30 cellular contexts compared by ENCODE assay signal in the genomic region with DNA sequence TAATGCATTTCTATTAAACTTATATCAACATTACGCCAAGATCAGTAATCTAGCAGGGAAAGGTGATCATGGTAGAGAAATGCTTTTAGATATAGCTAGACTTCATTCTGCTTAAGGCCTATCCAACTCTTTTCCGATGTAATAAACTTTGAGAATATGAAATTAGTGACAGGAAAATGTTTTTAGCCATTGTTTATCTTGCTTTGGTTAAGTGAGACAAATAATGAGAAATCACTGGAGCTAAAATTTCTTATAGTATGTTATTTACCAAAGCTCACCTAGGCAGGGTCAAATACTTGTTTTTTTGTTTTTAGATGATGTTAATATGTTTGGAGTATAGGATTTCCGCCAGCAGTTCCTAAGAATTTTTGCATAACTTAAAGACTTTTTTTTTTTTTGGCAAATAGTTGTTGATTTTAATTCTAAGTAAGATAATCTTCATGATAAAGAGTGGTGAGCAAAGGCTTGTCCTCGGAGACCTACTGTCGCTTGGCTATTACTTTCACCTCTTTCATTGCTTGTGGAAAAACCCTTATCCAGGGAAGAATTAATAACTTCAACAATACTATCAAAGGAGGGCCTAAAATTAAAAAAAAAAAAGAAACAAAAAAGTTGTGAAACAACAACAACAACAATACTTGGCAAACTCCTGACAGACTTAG.
DNase-seq lines count a peak whose midpoint lies in the region; ATAC-seq, FAIRE-seq and TF ChIP-seq lines count a peak whose summit lies in the region.
"Had no signal": no experiment of that assay in that cellular context is flagged by ENCODE, and none has a peak within 500 bp of the region (broad histone marks: within the 10 kb centered on the region; RNA-seq: fewer than 3 reads in every experiment).

No MANE protein-coding gene starts in this region.

- 21% methylated on average over 5 of the region's 5 CpGs for WGBS in HUES64

- H3K27ac Mint-ChIP-seq in GM23338: peak overlapping the region; percentile 90
- H3K27ac Mint-ChIP-seq in mesothelial cell of epicardium: peak overlapping the region; percentile 73
- H3K27ac Mint-ChIP-seq: CD4-positive, CD25-positive, alpha-beta regulatory T cell; HFFc6; IgD-negative memory B cell had no signal

- H3K27ac ChIP-seq in GM23338 (ENCODE audit: low read depth) (peak overlapping the region; percentile 85), HUES64 (ENCODE audit: low read depth, low read length) (peak overlapping the region; percentile 84)
- H3K27ac ChIP-seq: BLaER1, KMS-11 had no signal

- peaks cover 25% of the 10 kb centered on the region for H3K9me3 Mint-ChIP-seq in GM23338
- H3K9me3 Mint-ChIP-seq in mesothelial cell of epicardium: peaks cover 20% of the 10 kb centered on the region

- H3K4me2 ChIP-seq in GM23338: peak overlapping the region; percentile 26
- H3K4me2 ChIP-seq: BLaER1, KMS-11, SK-N-SH had no signal

- H3K27me3 ChIP-seq in GM23338 (ENCODE audit: insufficient read depth) (no peaks in the 10 kb centered on the region), HUES64 (ENCODE audit: insufficient read depth, low read length) (no peaks in the 10 kb centered on the region)
- H3K27me3 ChIP-seq: BLaER1 had no signal

- peak; percentile 8 for FAIRE-seq in endometrium (lab: Jason Lieb, UNC)
- FAIRE-seq: G401.6, GM12878, H54, HTR-8/SVneo had no signal

- peaks cover 8% of the 10 kb centered on the region; the same call in 1 of the 2 replicates for H3F3A ChIP-seq in GM23338 (replicated peaks; ENCODE audit: low read depth)

- peak; percentile 57 for DNase-seq in GM23338 (ENCODE audit: low spot score)
- DNase-seq in mesothelial cell of epicardium (ENCODE audit: low spot score in 2 of 2, unreplicated experiment in 2 of 2): no peak
- DNase-seq in AG08395 (ENCODE audit: low spot score): no peak
- DNase-seq in NCI-H2196 (lab: John Stamatoyannopoulos, UW; ENCODE audit: unreplicated experiment): no peak
- no peak for DNase-seq in NCI-H2029 (lab: John Stamatoyannopoulos, UW)
- DNase-seq: 8988T; ACHN; CD4-positive, CD25-positive, alpha-beta regulatory T cell; DMS53; HFFc6; NCI-H1048; NCI-H1417; NCI-H1694; NCI-H2081 treated with DMSO at 0.1 percent for 48 hours; NCI-H2171; NCI-H345; NCI-H510A treated with DMSO at 0.1 percent for 48 hours; NCI-H748 treated with DMSO at 0.1 percent for 48 hours; PC-3; SK-N-SH had no signal

- H3K27me3 Mint-ChIP-seq in GM23338 (ENCODE audit: insufficient read depth, low read depth, poor library complexity): peaks cover 8% of the 10 kb centered on the region
- no peaks in the 10 kb centered on the region for H3K27me3 Mint-ChIP-seq in mesothelial cell of epicardium (ENCODE audit: low read depth)
- H3K27me3 Mint-ChIP-seq: CD4-positive, CD25-positive, alpha-beta regulatory T cell; IgD-negative memory B cell had no signal

- H3K9ac ChIP-seq in HUES64 (ENCODE audit: low read depth, low read length): peak overlapping the region; percentile 26; the same call in 1 of the 2 replicates
- H3K9ac ChIP-seq: BLaER1, KMS-11, SK-N-SH had no signal

- H3K4me3 Mint-ChIP-seq in GM23338 (peak overlapping the region; percentile 57), mesothelial cell of epicardium (no peak overlapping the region)
- H3K4me3 Mint-ChIP-seq: CD4-positive, CD25-positive, alpha-beta regulatory T cell; HFFc6; IgD-negative memory B cell had no signal

- peaks cover 10% of the 10 kb centered on the region for H3K9me3 ChIP-seq in HUES64 (ENCODE audit: insufficient read depth, low read depth, low read length)
- H3K9me3 ChIP-seq: SK-N-SH had no signal

- H3K4me1 ChIP-seq in GM23338 (ENCODE audit: insufficient read depth) (peaks cover 45% of the 10 kb centered on the region), HUES64 (ENCODE audit: insufficient read depth, low read length) (peaks cover 44% of the 10 kb centered on the region)
- H3K4me1 ChIP-seq: BLaER1 had no signal

- no peaks in the 10 kb centered on the region; the same call in 1 of the 2 replicates for H3K36me3 ChIP-seq in GM23338 (ENCODE audit: insufficient read depth)
- peaks cover 17% of the 10 kb centered on the region for H3K36me3 ChIP-seq in HUES64 (ENCODE audit: insufficient read depth, low read length)
- H3K36me3 ChIP-seq: BLaER1 had no signal

- H2AFZ ChIP-seq in GM23338: no peak overlapping the region

- no peaks in the 10 kb centered on the region for H3K9me2 ChIP-seq in GM23338 (ENCODE audit: insufficient read depth)
- H3K9me2 ChIP-seq: SK-N-SH had no signal

- H4K20me1 ChIP-seq in GM23338 (replicated peaks; ENCODE audit: insufficient read depth): no peaks in the 10 kb centered on the region
- H4K20me1 ChIP-seq: BLaER1 had no signal

- ATAC-seq in GM23338: peak; percentile 70
- no peak for ATAC-seq in GM19455 (IDR thresholded peaks at IDR 0.05; ENCODE audit: unreplicated experiment)
- ATAC-seq: GM12878, PC-3 had no signal

- TF ChIP-seq CTCF in GM23338 (conservative IDR thresholded peaks at IDR 0.05; ENCODE audit: low read depth in 2 of 2) (no peak), mesothelial cell of epicardium (IDR thresholded peaks at IDR 0.05; ENCODE audit: unreplicated experiment) (no peak)

- H3K4me1 Mint-ChIP-seq in GM23338 (peaks cover 55% of the 10 kb centered on the region), mesothelial cell of epicardium (peaks cover 18% of the 10 kb centered on the region)
- H3K4me1 Mint-ChIP-seq: CD4-positive, CD25-positive, alpha-beta regulatory T cell; IgD-negative memory B cell had no signal

- H3K4me3 ChIP-seq in GM23338 (peak overlapping the region; percentile 12), HUES64 (ENCODE audit: low read length) (peak overlapping the region; percentile 19)
- H3K4me3 ChIP-seq: BLaER1, GM12878 had no signal

- peaks cover 88% of the 10 kb centered on the region for H3K79me2 ChIP-seq in GM23338 (replicated peaks; ENCODE audit: insufficient read depth)

- H3K36me3 Mint-ChIP-seq in GM23338 (ENCODE audit: low read depth): peaks cover 51% of the 10 kb centered on the region
- peaks cover 45% of the 10 kb centered on the region for H3K36me3 Mint-ChIP-seq in mesothelial cell of epicardium
- H3K36me3 Mint-ChIP-seq: CD4-positive, CD25-positive, alpha-beta regulatory T cell had no signal

TF ChIP-seq in GM23338, 12 proteins besides CTCF, POLR2A, EP300 and RAD21:
- TF ChIP-seq NANOG (IDR thresholded peaks at IDR 0.05; ENCODE audit: borderline replicate concordance) (peak; percentile 47; the same call in 1 of the 2 replicates), JUNB (IDR thresholded peaks at IDR 0.05; ENCODE audit: unreplicated experiment) (no peak)
